Comparison of ENCODE assay signal across 1 cellular context in genomic region chr2:144509001-144509545, GRCh38.
TF ChIP-seq lines count a peak whose summit lies in the region.

No MANE protein-coding gene starts in this region.

TF ChIP-seq in GM23338, 12 proteins besides CTCF, POLR2A, EP300 and RAD21 (continued from another document):
- no peak for TF ChIP-seq ZNF462 (CRISPR knock-in tag; IDR thresholded peaks at IDR 0.05)
- no peak for TF ChIP-seq ZNF331 (CRISPR knock-in tag; IDR thresholded peaks at IDR 0.05; ENCODE audit: low read depth)
- TF ChIP-seq EZH2 (IDR thresholded peaks at IDR 0.05; ENCODE audit: low read depth, unreplicated experiment), result no peak
- TF ChIP-seq POLR2AphosphoS5 (IDR thresholded peaks at IDR 0.05; ENCODE audit: low read depth), result no peak
- no peak for TF ChIP-seq NANOG (IDR thresholded peaks at IDR 0.05; ENCODE audit: borderline replicate concordance)
- TF ChIP-seq CREB1 (CRISPR knock-in tag; IDR thresholded peaks at IDR 0.05; ENCODE audit: low read depth), result no peak
- TF ChIP-seq REST (IDR thresholded peaks at IDR 0.05; ENCODE audit: unreplicated experiment), result no peak
